Comparison of ENCODE assay signal across 7 cellular contexts in genomic region chr14:54730156-54730961, GRCh38.
A peak's percentile ranks its signal among the peaks of the same experiment; 100 is the strongest.
DNase-seq lines count a peak whose midpoint lies in the region; ATAC-seq and TF ChIP-seq lines count a peak whose summit lies in the region.

No MANE protein-coding gene starts in this region.

- DNase-seq in NAMALWA (ENCODE audit: low spot score): peak; percentile 73
- DNase-seq in brain microvascular endothelial cell: peak; percentile 17
- no peak for DNase-seq in nephron progenitor cell
- DNase-seq in NCI-H524 treated with DMSO at 0.1 percent for 48 hours (lab: John Stamatoyannopoulos, UW): no peak
- no peak for DNase-seq in NCI-H748 treated with DMSO at 0.1 percent for 48 hours (lab: John Stamatoyannopoulos, UW)

- in situ Hi-C loops in brain microvascular endothelial cell (cut with HindIII; ENCODE audit: low pct_ligation_motif_present, low sequenced_read_pairs): no loop called here

- no peaks in the 10 kb centered on the region for H3K9me3 Mint-ChIP-seq in nephron progenitor cell

- H3K4me1 Mint-ChIP-seq in nephron progenitor cell: peaks cover 22% of the 10 kb centered on the region

- POLR2A ChIA-PET in HEK293 (lab: Yijun Ruan, JAX): no interaction called here

- H3K27ac ChIP-seq in HEK293 (ENCODE audit: extremely low read depth, low read depth, low read length) (no peak overlapping the region), brain microvascular endothelial cell (no peak overlapping the region)

- no peak for TF ChIP-seq CTCF in HEK293 (tag by site-specific recombination; IDR thresholded peaks at IDR 0.05)
- no peak for TF ChIP-seq CTCF in brain microvascular endothelial cell (IDR thresholded peaks at IDR 0.05; ENCODE audit: low read depth, low read length, missing control alignments)
- TF ChIP-seq CTCF in nephron progenitor cell (IDR thresholded peaks at IDR 0.05): no peak

- no peaks in the 10 kb centered on the region for H3K36me3 Mint-ChIP-seq in nephron progenitor cell (ENCODE audit: low read depth)

- no peaks in the 10 kb centered on the region for H3K36me3 ChIP-seq in HEK293 (ENCODE audit: control insufficient read depth in 2 of 2, insufficient read depth in 1 of 2, low read length in 2 of 2)
- H3K36me3 ChIP-seq in brain microvascular endothelial cell (replicated peaks): no peaks in the 10 kb centered on the region

- H3K4me1 ChIP-seq in HEK293 (ENCODE audit: control insufficient read depth, insufficient read depth, low read length): no peaks in the 10 kb centered on the region

- H3K27me3 ChIP-seq in brain microvascular endothelial cell (replicated peaks): no peaks in the 10 kb centered on the region

- peak; percentile 98 for ATAC-seq in GM18511 (IDR thresholded peaks at IDR 0.05; ENCODE audit: unreplicated experiment)

- H3K4me3 ChIP-seq in HEK293 (ENCODE audit: low read depth, low read length): no peak overlapping the region
- H3K4me3 ChIP-seq in brain microvascular endothelial cell (ENCODE audit: low read depth, low read length): peak overlapping the region; percentile 12

- no peaks in the 10 kb centered on the region for H3K9me3 ChIP-seq in HEK293 (ENCODE audit: control insufficient read depth, insufficient read depth, low read depth, low read length)

- no peak overlapping the region for H3K4me3 Mint-ChIP-seq in nephron progenitor cell

- peaks cover 19% of the 10 kb centered on the region for H3K27me3 Mint-ChIP-seq in nephron progenitor cell (ENCODE audit: low read depth, poor library complexity)

- CTCF ChIA-PET in HEK293 (lab: Yijun Ruan, JAX): no interaction called here

- H3K27ac Mint-ChIP-seq in nephron progenitor cell: peak overlapping the region; percentile 66

TF ChIP-seq in HEK293, 187 proteins besides CTCF, POLR2A, EP300 and RAD21:
- TF ChIP-seq PRDM1 (tag by site-specific recombination; IDR thresholded peaks at IDR 0.05): 0 out of 2 replicates have a peak, but pooled peaks have one; percentile 45
- TF ChIP-seq KLF7 (tag by site-specific recombination; IDR thresholded peaks at IDR 0.05; ENCODE audit: borderline replicate concordance): no peak
- TF ChIP-seq TCF7L2 (IDR thresholded peaks at IDR 0.05; ENCODE audit: borderline replicate concordance, low read depth, low read length): no peak

Comparison
In these comparisons a context has a peak if more than half of its experiments do, and no peak if none do; other contexts are left out.
1. DNase-seq: peak in NAMALWA (single experiment) and brain microvascular endothelial cell (single experiment); none in nephron progenitor cell (single experiment), NCI-H524 treated with DMSO at 0.1 percent for 48 hours (single experiment) and NCI-H748 treated with DMSO at 0.1 percent for 48 hours (single experiment).